ENCODE assay signal across 15 cellular contexts in the genomic region with DNA sequence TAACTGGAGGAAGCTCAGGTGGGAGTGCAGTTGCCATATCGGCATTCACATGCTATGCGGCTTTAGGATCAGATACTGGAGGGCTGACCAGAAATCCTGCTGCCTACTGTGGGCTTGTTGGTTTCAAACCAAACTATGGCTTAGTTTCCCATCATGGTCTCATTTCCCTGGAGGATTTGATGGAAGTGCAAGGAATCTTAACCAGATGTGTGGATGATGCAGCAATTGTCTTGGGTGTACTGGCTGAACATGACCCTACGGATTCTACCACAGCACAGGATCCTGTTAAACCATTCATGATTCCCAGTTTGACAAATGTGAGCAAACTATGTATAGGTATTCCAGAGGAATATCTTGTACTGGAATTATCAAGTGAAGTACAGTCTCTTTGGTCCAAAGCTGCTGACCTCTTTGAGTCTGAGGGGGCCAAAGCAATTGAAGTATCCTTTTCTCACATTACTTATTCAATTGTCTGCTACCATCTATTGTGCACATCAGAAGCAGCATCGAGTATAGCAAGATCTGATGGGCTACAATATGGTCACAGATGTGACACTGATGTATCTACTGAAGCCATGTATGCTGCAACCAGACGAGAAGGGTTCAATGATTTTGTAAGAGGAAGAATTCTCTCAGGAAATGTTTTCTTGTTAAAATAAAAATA.
"Had no signal": no experiment of that assay in that cellular context is flagged by ENCODE, and none has a peak within 500 bp of the region (broad histone marks: within the 10 kb centered on the region; RNA-seq: fewer than 3 reads in every experiment).

No MANE protein-coding gene starts in this region.

- H3K4me1 ChIP-seq: spleen, upper lobe of right lung had no signal

- ATAC-seq: left lobe of liver; stimulated activated memory B cell treated with anti-CD40 and anti-IgM and Interleukin-4, amounts not matched to agents 10 μg/mL and 1 μg/mL and 100 μg/mL, for 72 hours; upper lobe of right lung had no signal

- H3K9me3 ChIP-seq: spleen, upper lobe of right lung had no signal

- H3K4me1 Mint-ChIP-seq: activated B cell treated with CpG ODN at 0.5 μM for 24 hours; central memory CD8-positive, alpha-beta T cell; nephron progenitor cell; stimulated activated memory B cell treated with anti-CD40 and anti-IgM and Interleukin-4, amounts not matched to agents 10 μg/mL and 1 μg/mL and 100 μg/mL, for 72 hours had no signal

- H3K27me3 ChIP-seq: spleen, upper lobe of right lung had no signal

- H3K4me3 ChIP-seq: coronary artery, lung, spleen, upper lobe of right lung had no signal

- DNase-seq: activated B cell treated with CpG ODN at 0.5 μM for 24 hours; activated naive CD4-positive, alpha-beta T cell; aorta; kidney; nephron progenitor cell; occipital lobe; posterior cingulate gyrus; spleen; stimulated activated CD4-positive, alpha-beta T cell treated with anti-CD3 and anti-CD28 coated beads, Interleukin-4, amount 100 ng/mL, for 4 hours; upper lobe of right lung had no signal

- H3K27ac Mint-ChIP-seq: activated B cell treated with CpG ODN at 0.5 μM for 24 hours; nephron progenitor cell; stimulated activated memory B cell treated with anti-CD40 and anti-IgM and Interleukin-4, amounts not matched to agents 10 μg/mL and 1 μg/mL and 100 μg/mL, for 72 hours had no signal

- H3K27ac ChIP-seq: coronary artery, spleen, upper lobe of right lung had no signal

- H3K4me3 Mint-ChIP-seq: activated B cell treated with CpG ODN at 0.5 μM for 24 hours; central memory CD8-positive, alpha-beta T cell; nephron progenitor cell; stimulated activated memory B cell treated with anti-CD40 and anti-IgM and Interleukin-4, amounts not matched to agents 10 μg/mL and 1 μg/mL and 100 μg/mL, for 72 hours had no signal

- H3K9me3 Mint-ChIP-seq: activated B cell treated with CpG ODN at 0.5 μM for 24 hours; central memory CD8-positive, alpha-beta T cell; nephron progenitor cell; stimulated activated memory B cell treated with anti-CD40 and anti-IgM and Interleukin-4, amounts not matched to agents 10 μg/mL and 1 μg/mL and 100 μg/mL, for 72 hours had no signal

- H3K27me3 Mint-ChIP-seq: activated B cell treated with CpG ODN at 0.5 μM for 24 hours; central memory CD8-positive, alpha-beta T cell; stimulated activated memory B cell treated with anti-CD40 and anti-IgM and Interleukin-4, amounts not matched to agents 10 μg/mL and 1 μg/mL and 100 μg/mL, for 72 hours had no signal
